In genomic region chr11:2102132-2102882, GRCh38 we compare ENCODE assay signal across 2 cellular contexts.
TF ChIP-seq lines count a peak whose summit lies in the region.

No MANE protein-coding gene starts in this region.

TF ChIP-seq in H1, 55 proteins besides CTCF, POLR2A, EP300 and RAD21:
- TF ChIP-seq KDM4A (IDR thresholded peaks at IDR 0.05; ENCODE audit: low read depth, low read length, severe bottlenecking): no peak
- TF ChIP-seq ZNF274 (IDR thresholded peaks at IDR 0.05; ENCODE audit: borderline replicate concordance, extremely low read depth, low read length): no peak
- no peak for TF ChIP-seq HDAC6 (IDR thresholded peaks at IDR 0.05; ENCODE audit: low read depth, low read length)
- TF ChIP-seq BCL11A (IDR thresholded peaks at IDR 0.05; ENCODE audit: low read depth in 2 of 2, low read length in 2 of 2): no peak
- no peak for TF ChIP-seq SRF (IDR thresholded peaks at IDR 0.05; ENCODE audit: low read depth, low read length)
- no peak for TF ChIP-seq HDAC2 (IDR thresholded peaks at IDR 0.05; ENCODE audit: borderline replicate concordance in 1 of 2, low read depth in 2 of 2, low read length in 2 of 2)
- no peak for TF ChIP-seq BRCA1 (IDR thresholded peaks at IDR 0.05; ENCODE audit: low read depth, low read length)

TF ChIP-seq in liver, 16 proteins besides CTCF, POLR2A, EP300 and RAD21:
- TF ChIP-seq HNF4G (IDR thresholded peaks at IDR 0.05): no peak
- TF ChIP-seq NR2F2 (IDR thresholded peaks at IDR 0.05): peak; percentile 48
